ENCODE assay signal across 19 cellular contexts in genomic region chr2:237445611-237446332, GRCh38. TPM values are rescaled to one million over a fixed set of nuclear protein-coding genes. Genes with fewer than 3 reads are reported as not detected.
"Had no signal": no experiment of that assay in that cellular context is flagged by ENCODE, and none has a peak within 500 bp of the region (broad histone marks: within the 10 kb centered on the region; RNA-seq: fewer than 3 reads in every experiment).

No MANE protein-coding gene starts in this region.

- H3K9ac ChIP-seq: parathyroid adenoma had no signal

- H3K36me3 ChIP-seq: spleen, thoracic aorta had no signal

- H3K9me3 ChIP-seq: spleen, thoracic aorta had no signal

- H2AFZ ChIP-seq: parathyroid adenoma had no signal

- DNase-seq: activated CD4-positive, alpha-beta T cell treated with anti-CD3 and anti-CD28 coated beads for 4 hours; activated CD4-positive, alpha-beta T cell treated with anti-CD3 and anti-CD28 coated beads, Interleukin-2, amount 50 U/mL, for 48 hours; activated CD4-positive, CD25-positive, alpha-beta regulatory T cell; aorta; caudate nucleus; effector CD8-positive, alpha-beta T cell; erythroblast; foreskin keratinocyte; nucleus accumbens; spleen; stimulated activated CD4-positive, alpha-beta T cell treated with anti-CD3 and anti-CD28 coated beads, Interleukin-4, amount 100 ng/mL, for 1 hour; stimulated activated naive CD4-positive, alpha-beta T cell treated with Interleukin-2 at 50 U/mL for 16 hours; SW 1271; T-helper 17 cell had no signal

- H3K79me2 ChIP-seq: parathyroid adenoma had no signal

- H3K4me3 ChIP-seq: spleen, thoracic aorta had no signal

- H3K27ac ChIP-seq: foreskin keratinocyte, parathyroid adenoma, spleen, thoracic aorta had no signal

- H3K4me1 ChIP-seq: foreskin keratinocyte, parathyroid adenoma had no signal

RNA-seq across cellular contexts. Expression of gene COL6A3, which starts 31.8 kb away (rescaled TPM):
- total RNA-seq: foreskin keratinocyte had no signal
- polyA plus RNA-seq: foreskin keratinocyte had no signal

RNA-seq across cellular contexts. Expression of gene MLPH, which starts 41.3 kb away (rescaled TPM):
- total RNA-seq: activated naive CD4-positive, alpha-beta T cell treated with anti-CD3 and anti-CD28 coated beads, Interleukin-2, amount 50 U/mL, for 72 hours; activated T-helper 17 cell treated with anti-CD3 and anti-CD28 coated beads, Interleukin-2, amount 50 U/mL, for 72 hours; natural killer cell treated with Interleukin-12 subunit alpha and Interleukin-12 subunit beta and Interleukin-15 and Interleukin-18, amount 100 ng/mL, for 72 hours; T-helper 17 cell had no signal
